ENCODE assay signal across 24 cellular contexts in genomic region chr22:45999379-45999971, GRCh38. TPM values are rescaled to one million over a fixed set of nuclear protein-coding genes. Genes with fewer than 3 reads are reported as not detected.
DNase-seq lines count a peak whose midpoint lies in the region; ATAC-seq and TF ChIP-seq lines count a peak whose summit lies in the region.
"Had no signal": no experiment of that assay in that cellular context is flagged by ENCODE, and none has a peak within 500 bp of the region (broad histone marks: within the 10 kb centered on the region; RNA-seq: fewer than 3 reads in every experiment).

No MANE protein-coding gene starts in this region.

- H3K36me3 Mint-ChIP-seq in brain (no peaks in the 10 kb centered on the region), T-cell (no peaks in the 10 kb centered on the region)
- no peaks in the 10 kb centered on the region for H3K36me3 Mint-ChIP-seq in activated T-helper 17 cell treated with anti-CD3 and anti-CD28 coated beads, Interleukin-2, amount 50 U/mL, for 72 hours (ENCODE audit: low read depth)
- H3K36me3 Mint-ChIP-seq: activated CD4-positive, alpha-beta memory T cell treated with anti-CD3 and anti-CD28 coated beads for 36 hours; CD14-positive monocyte; stimulated activated effector memory CD8-positive, alpha-beta T cell treated with anti-CD3 and anti-CD28 coated beads, Interleukin-12 subunit alpha, Interleukin-12 subunit beta, amount 100 ng/mL, for 72 hours had no signal

- no peak overlapping the region for H2AFZ ChIP-seq in neural cell (ENCODE audit: low read depth, low read length)

- H3K9me3 Mint-ChIP-seq in brain (peaks cover 0 to 6% (median 0%) of the 10 kb centered on the region in 5 experiments), T-cell (no peaks in the 10 kb centered on the region)
- no peaks in the 10 kb centered on the region for H3K9me3 Mint-ChIP-seq in activated T-helper 17 cell treated with anti-CD3 and anti-CD28 coated beads, Interleukin-2, amount 50 U/mL, for 72 hours
- H3K9me3 Mint-ChIP-seq: activated CD4-positive, alpha-beta memory T cell treated with anti-CD3 and anti-CD28 coated beads for 36 hours; activated T-helper 1 cell treated with anti-CD3 and anti-CD28 coated beads, Interleukin-12 subunit alpha, Interleukin-12 subunit beta, Interleukin-2, Interleukin-4 antibody, amounts not matched to agents 30 ng/mL and 10 ng/mL and 1 ng/mL, durations not matched to agents 14 hours and 24 hours and 36 hours; stimulated activated effector memory CD8-positive, alpha-beta T cell treated with anti-CD3 and anti-CD28 coated beads, Interleukin-12 subunit alpha, Interleukin-12 subunit beta, amount 100 ng/mL, for 72 hours had no signal

- H3K27ac Mint-ChIP-seq in brain (peak overlapping the region; percentile 3 to 86 (median 83)), T-cell (no peak overlapping the region)
- no peak overlapping the region for H3K27ac Mint-ChIP-seq in activated T-helper 17 cell treated with anti-CD3 and anti-CD28 coated beads, Interleukin-2, amount 50 U/mL, for 72 hours
- H3K27ac Mint-ChIP-seq: activated CD4-positive, alpha-beta memory T cell treated with anti-CD3 and anti-CD28 coated beads for 36 hours; activated T-helper 1 cell treated with anti-CD3 and anti-CD28 coated beads, Interleukin-12 subunit alpha, Interleukin-12 subunit beta, Interleukin-2, Interleukin-4 antibody, amounts not matched to agents 30 ng/mL and 10 ng/mL and 1 ng/mL, durations not matched to agents 14 hours and 24 hours and 36 hours; stimulated activated effector memory CD8-positive, alpha-beta T cell treated with anti-CD3 and anti-CD28 coated beads, Interleukin-12 subunit alpha, Interleukin-12 subunit beta, amount 100 ng/mL, for 72 hours had no signal

- H4K20me1 ChIP-seq in neural cell (ENCODE audit: insufficient read depth) = no peaks in the 10 kb centered on the region

- no peak overlapping the region for H3K4me3 ChIP-seq in neural cell (ENCODE audit: low read length)
- H3K4me3 ChIP-seq: HAP-1, skin epidermis, tibial nerve had no signal

- no peak overlapping the region for H3K4me2 ChIP-seq in neural cell (ENCODE audit: low read length)

- peaks cover 37% of the 10 kb centered on the region for H3K4me1 Mint-ChIP-seq in brain
- H3K4me1 Mint-ChIP-seq in T-cell = peaks cover 8 to 10% (median 8%) of the 10 kb centered on the region in 3 donors
- H3K4me1 Mint-ChIP-seq in activated T-helper 17 cell treated with anti-CD3 and anti-CD28 coated beads, Interleukin-2, amount 50 U/mL, for 72 hours = no peaks in the 10 kb centered on the region

- H3F3A ChIP-seq in neural cell (ENCODE audit: insufficient read depth, low read length, poor library complexity, severe bottlenecking) = no peaks in the 10 kb centered on the region

- POLR2A ChIA-PET in T-cell (lab: Charles Lee) = no interaction called here

- no peaks in the 10 kb centered on the region for H3K79me2 ChIP-seq in neural cell (replicated peaks; ENCODE audit: insufficient read depth, low read length)

- DNase-seq in NCI-H1694 treated with DMSO at 0.1 percent for 48 hours (lab: John Stamatoyannopoulos, UW) = peak; percentile 23
- DNase-seq in NCI-H1694 (lab: John Stamatoyannopoulos, UW) = no peak
- DNase-seq in NCI-H146 treated with DMSO at 0.1 percent for 48 hours (lab: John Stamatoyannopoulos, UW; ENCODE audit: unreplicated experiment) = peak; percentile 78
- DNase-seq in T-cell = no peak
- DNase-seq in stimulated activated CD4-positive, alpha-beta T cell treated with anti-CD3 and anti-CD28 coated beads, Interleukin-4, amount 100 ng/mL, for 24 hours = no peak
- DNase-seq: activated CD4-positive, alpha-beta memory T cell treated with anti-CD3 and anti-CD28 coated beads for 36 hours; amniotic stem cell; EL; glutamatergic neuron; NCI-H2227 treated with DMSO at 0.1 percent for 48 hours; occipital lobe; SW 1271 had no signal

- ATAC-seq in T-cell (replicated peaks in 1 of 4) = no peak
- ATAC-seq in activated T-helper 17 cell treated with anti-CD3 and anti-CD28 coated beads, Interleukin-2, amount 50 U/mL, for 72 hours (replicated peaks) = no peak
- ATAC-seq: esophagus mucosa; stimulated activated effector memory CD8-positive, alpha-beta T cell treated with anti-CD3 and anti-CD28 coated beads, Interleukin-12 subunit alpha, Interleukin-12 subunit beta, amount 100 ng/mL, for 72 hours had no signal

- H3K27me3 Mint-ChIP-seq in brain (peaks cover 4% of the 10 kb centered on the region), T-cell (peaks cover 3 to 4% of the 10 kb centered on the region in 2 donors)
- peaks cover 6% of the 10 kb centered on the region for H3K27me3 Mint-ChIP-seq in activated T-helper 17 cell treated with anti-CD3 and anti-CD28 coated beads, Interleukin-2, amount 50 U/mL, for 72 hours

- no peaks in the 10 kb centered on the region for H3K27me3 ChIP-seq in neural cell (ENCODE audit: insufficient read depth, low read depth, low read length)
- H3K27me3 ChIP-seq: tibial nerve had no signal

- TF ChIP-seq EP300 in neural cell (conservative IDR thresholded peaks at IDR 0.05; ENCODE audit: poor library complexity, severe bottlenecking) = peak; percentile 41

- no peaks in the 10 kb centered on the region for H3K9me2 ChIP-seq in neural cell (ENCODE audit: insufficient read depth, low read length)

- H3K9ac ChIP-seq in neural cell (ENCODE audit: low read length) = no peak overlapping the region

- H3K4me3 Mint-ChIP-seq in brain (peak overlapping the region in 1 of 5 experiments; percentile 17), T-cell (no peak overlapping the region)
- no peak overlapping the region for H3K4me3 Mint-ChIP-seq in activated T-helper 17 cell treated with anti-CD3 and anti-CD28 coated beads, Interleukin-2, amount 50 U/mL, for 72 hours
- H3K4me3 Mint-ChIP-seq: activated CD4-positive, alpha-beta memory T cell treated with anti-CD3 and anti-CD28 coated beads for 36 hours; activated T-helper 1 cell treated with anti-CD3 and anti-CD28 coated beads, Interleukin-12 subunit alpha, Interleukin-12 subunit beta, Interleukin-2, Interleukin-4 antibody, amounts not matched to agents 30 ng/mL and 10 ng/mL and 1 ng/mL, durations not matched to agents 14 hours and 24 hours and 36 hours; stimulated activated effector memory CD8-positive, alpha-beta T cell treated with anti-CD3 and anti-CD28 coated beads, Interleukin-12 subunit alpha, Interleukin-12 subunit beta, amount 100 ng/mL, for 72 hours had no signal

- TF ChIP-seq RAD21 in neural cell (conservative IDR thresholded peaks at IDR 0.05) = no peak

- TF ChIP-seq CTCF in brain (conservative IDR thresholded peaks at IDR 0.05) = no peak
- no peak for TF ChIP-seq CTCF in neural cell (IDR thresholded peaks at IDR 0.05; ENCODE audit: poor library complexity, severe bottlenecking)

- CTCF ChIA-PET in T-cell (lab: Charles Lee) = no interaction called here

- H3K27ac ChIP-seq in neural cell (ENCODE audit: low read length) = no peak overlapping the region

- H3K9me3 ChIP-seq in neural cell (ENCODE audit: low read length) = no peaks in the 10 kb centered on the region
- H3K9me3 ChIP-seq: HAP-1, tibial nerve had no signal

- H3K36me3 ChIP-seq in neural cell (ENCODE audit: insufficient read depth, low read length) = no peaks in the 10 kb centered on the region
- H3K36me3 ChIP-seq: HAP-1, tibial nerve had no signal

TF ChIP-seq in neural cell, 6 proteins besides CTCF, POLR2A, EP300 and RAD21:
- no peak for TF ChIP-seq SMC3 (conservative IDR thresholded peaks at IDR 0.05; ENCODE audit: poor library complexity)
- TF ChIP-seq MXI1 (conservative IDR thresholded peaks at IDR 0.05; ENCODE audit: poor library complexity, severe bottlenecking) = no peak
- TF ChIP-seq, protein P1, sequence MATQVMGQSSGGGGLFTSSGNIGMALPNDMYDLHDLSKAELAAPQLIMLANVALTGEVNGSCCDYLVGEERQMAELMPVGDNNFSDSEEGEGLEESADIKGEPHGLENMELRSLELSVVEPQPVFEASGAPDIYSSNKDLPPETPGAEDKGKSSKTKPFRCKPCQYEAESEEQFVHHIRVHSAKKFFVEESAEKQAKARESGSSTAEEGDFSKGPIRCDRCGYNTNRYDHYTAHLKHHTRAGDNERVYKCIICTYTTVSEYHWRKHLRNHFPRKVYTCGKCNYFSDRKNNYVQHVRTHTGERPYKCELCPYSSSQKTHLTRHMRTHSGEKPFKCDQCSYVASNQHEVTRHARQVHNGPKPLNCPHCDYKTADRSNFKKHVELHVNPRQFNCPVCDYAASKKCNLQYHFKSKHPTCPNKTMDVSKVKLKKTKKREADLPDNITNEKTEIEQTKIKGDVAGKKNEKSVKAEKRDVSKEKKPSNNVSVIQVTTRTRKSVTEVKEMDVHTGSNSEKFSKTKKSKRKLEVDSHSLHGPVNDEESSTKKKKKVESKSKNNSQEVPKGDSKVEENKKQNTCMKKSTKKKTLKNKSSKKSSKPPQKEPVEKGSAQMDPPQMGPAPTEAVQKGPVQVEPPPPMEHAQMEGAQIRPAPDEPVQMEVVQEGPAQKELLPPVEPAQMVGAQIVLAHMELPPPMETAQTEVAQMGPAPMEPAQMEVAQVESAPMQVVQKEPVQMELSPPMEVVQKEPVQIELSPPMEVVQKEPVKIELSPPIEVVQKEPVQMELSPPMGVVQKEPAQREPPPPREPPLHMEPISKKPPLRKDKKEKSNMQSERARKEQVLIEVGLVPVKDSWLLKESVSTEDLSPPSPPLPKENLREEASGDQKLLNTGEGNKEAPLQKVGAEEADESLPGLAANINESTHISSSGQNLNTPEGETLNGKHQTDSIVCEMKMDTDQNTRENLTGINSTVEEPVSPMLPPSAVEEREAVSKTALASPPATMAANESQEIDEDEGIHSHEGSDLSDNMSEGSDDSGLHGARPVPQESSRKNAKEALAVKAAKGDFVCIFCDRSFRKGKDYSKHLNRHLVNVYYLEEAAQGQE (IDR thresholded peaks at IDR 0.05; ENCODE audit: borderline replicate concordance) = no peak
- TF ChIP-seq TAF1 (IDR thresholded peaks at IDR 0.05; ENCODE audit: low read depth) = no peak
- TF ChIP-seq EZH2 (IDR thresholded peaks at IDR 0.05; ENCODE audit: borderline replicate concordance, insufficient read depth, low read length, poor library complexity, severe bottlenecking) = no peak
- no peak for TF ChIP-seq POLR2AphosphoS5 (IDR thresholded peaks at IDR 0.05)

RNA-seq across cellular contexts. Expression of gene WNT7B, which starts 22.5 kb away (rescaled TPM):
- polyA plus RNA-seq in brain (ENCODE audit: insufficient read depth, low read depth, low replicate concordance) = 15.9 TPM
- polyA plus RNA-seq in neural cell = 0.16 and 0.24 TPM in 2 replicates
- 0.24 and 0.58 TPM in 2 replicates for polyA minus RNA-seq in neural cell
- total RNA-seq in T-cell = under 1 TPM in 1 of 5 donors, not detected in 4; 0.15 TPM
- not detected for total RNA-seq in activated T-helper 17 cell treated with anti-CD3 and anti-CD28 coated beads, Interleukin-2, amount 50 U/mL, for 72 hours
- total RNA-seq: activated CD4-positive, alpha-beta memory T cell treated with anti-CD3 and anti-CD28 coated beads for 36 hours; activated T-helper 1 cell treated with anti-CD3 and anti-CD28 coated beads, Interleukin-12 subunit alpha, Interleukin-12 subunit beta, Interleukin-2, Interleukin-4 antibody, amounts not matched to agents 30 ng/mL and 10 ng/mL and 1 ng/mL, durations not matched to agents 14 hours and 24 hours and 36 hours; dermis microvascular lymphatic vessel endothelial cell; mononuclear cell; tibial nerve had no signal
- polyA plus RNA-seq: CD14-positive monocyte had no signal

Comparison
In these comparisons a context has a peak if more than half of its experiments do, and no peak if none do; other contexts are left out.
1. DNase-seq: peak in NCI-H1694 treated with DMSO at 0.1 percent for 48 hours (single experiment) and NCI-H146 treated with DMSO at 0.1 percent for 48 hours (single experiment); none in NCI-H1694 (single experiment), T-cell (0 of 34) and stimulated activated CD4-positive, alpha-beta T cell treated with anti-CD3 and anti-CD28 coated beads, Interleukin-4, amount 100 ng/mL, for 24 hours (single experiment).
2. H3K27ac Mint-ChIP-seq: peak in brain (5 of 5); none in T-cell (0 of 2) and activated T-helper 17 cell treated with anti-CD3 and anti-CD28 coated beads, Interleukin-2, amount 50 U/mL, for 72 hours (single experiment).